8 cellular contexts compared by ENCODE assay signal in the genomic region with DNA sequence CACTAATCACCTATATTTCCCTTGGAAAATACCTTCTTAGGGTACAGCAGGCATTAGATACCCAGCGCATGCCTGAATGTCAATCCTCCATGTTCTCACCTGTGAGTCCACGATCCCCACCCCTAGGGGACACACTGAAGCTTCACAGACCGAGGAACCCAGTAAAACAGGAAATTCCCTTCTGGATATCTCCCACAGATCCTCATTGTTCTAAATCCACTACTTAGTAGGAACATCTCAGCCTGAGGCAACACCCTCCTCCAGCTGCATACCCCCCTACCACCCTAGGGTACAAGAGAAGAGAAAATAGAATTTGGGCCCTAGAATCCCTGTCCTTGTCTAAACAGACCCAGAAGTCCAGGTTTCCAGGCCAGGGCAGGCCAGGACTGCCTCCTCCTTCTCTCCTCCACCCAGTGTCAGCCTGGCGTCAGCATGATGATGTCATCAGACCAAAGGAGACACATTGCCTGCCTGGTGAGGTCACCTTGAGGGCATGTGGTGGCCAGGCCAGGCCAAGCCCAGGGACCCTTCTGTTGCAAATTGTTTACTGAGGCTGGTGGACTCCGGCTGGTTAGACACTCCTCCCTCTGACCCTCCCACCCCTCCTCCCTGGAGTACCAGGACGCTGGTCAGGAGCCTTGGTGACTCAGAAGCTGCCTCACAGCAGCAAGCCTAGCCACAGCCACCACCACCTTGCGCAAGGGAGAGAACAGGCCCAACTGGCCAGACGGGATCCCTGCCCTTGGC. TPM values are rescaled to one million over a fixed set of nuclear protein-coding genes. Genes with fewer than 3 reads are reported as not detected.
DNase-seq lines count a peak whose midpoint lies in the region; ATAC-seq, FAIRE-seq and TF ChIP-seq lines count a peak whose summit lies in the region.

No MANE protein-coding gene starts in this region.

- TF ChIP-seq CTCF in ascending aorta (IDR thresholded peaks at IDR 0.05) (no peak), kidney (IDR thresholded peaks at IDR 0.05; ENCODE audit: borderline replicate concordance, extremely low read depth, insufficient read depth) (no peak), upper lobe of right lung (IDR thresholded peaks at IDR 0.05) (no peak)

- H3K27ac ChIP-seq in ascending aorta (no peak overlapping the region), kidney (ENCODE audit: low read depth in 2 of 2, low read length in 2 of 2) (peak overlapping the region; percentile 58 to 77), upper lobe of right lung (peak overlapping the region; percentile 42)

- DNase-seq in SIG-M5 treated with dmso at 0.1 percent for 504 hours (lab: John Stamatoyannopoulos, UW; ENCODE audit: unreplicated experiment): peak; percentile 85
- no peak for DNase-seq in SIG-M5 (lab: John Stamatoyannopoulos, UW)
- DNase-seq in ascending aorta (ENCODE audit: low spot score in 2 of 2): peak; percentile 55 to 86
- peak; percentile 96 for DNase-seq in kidney
- peak; percentile 97 for DNase-seq in upper lobe of right lung
- no peak for DNase-seq in 8988T

- H3K36me3 ChIP-seq in ascending aorta (no peaks in the 10 kb centered on the region), kidney (ENCODE audit: control insufficient read depth in 1 of 2, insufficient read depth in 2 of 2, low read length in 2 of 2) (no peaks in the 10 kb centered on the region), upper lobe of right lung (no peaks in the 10 kb centered on the region)

- H3K9me3 ChIP-seq in ascending aorta (no peaks in the 10 kb centered on the region), kidney (ENCODE audit: control insufficient read depth in 1 of 2, low read length in 2 of 2) (no peaks in the 10 kb centered on the region), upper lobe of right lung (no peaks in the 10 kb centered on the region)

- no peak for FAIRE-seq in kidney (lab: Jason Lieb, UNC)

- H3K27me3 ChIP-seq in ascending aorta (no peaks in the 10 kb centered on the region), upper lobe of right lung (no peaks in the 10 kb centered on the region)

- H3K4me3 ChIP-seq in ascending aorta: no peak overlapping the region
- H3K4me3 ChIP-seq in kidney (ENCODE audit: low read length in 2 of 2): no peak overlapping the region
- H3K4me3 ChIP-seq in upper lobe of right lung: no peak overlapping the region

- peak overlapping the region in 1 of 2 donors; percentile 7 for H3K9ac ChIP-seq in kidney (ENCODE audit: low read length in 2 of 2)

- H3K4me1 ChIP-seq in ascending aorta (no peaks in the 10 kb centered on the region), kidney (ENCODE audit: control insufficient read depth in 1 of 2, insufficient read depth in 1 of 2, low read depth in 1 of 2, low read length in 2 of 2) (peaks cover 0 to 3% of the 10 kb centered on the region in 2 donors), upper lobe of right lung (peaks cover 13% of the 10 kb centered on the region)

- ATAC-seq in upper lobe of right lung: peak; percentile 96
- no peak for ATAC-seq in HG03432 (IDR thresholded peaks at IDR 0.05; ENCODE audit: unreplicated experiment)
- ATAC-seq in HG03095 (IDR thresholded peaks at IDR 0.05; ENCODE audit: unreplicated experiment): no peak

- intact Hi-C loops in ascending aorta (cut with DNase I): no loop called here
- intact Hi-C loops in kidney (cut with DNase I): no loop called here
- intact Hi-C loops in upper lobe of right lung (cut with DNase I): no loop called here

RNA-seq across cellular contexts. Expression of a gene that starts 6.2 kb away (rescaled TPM):
- total RNA-seq in ascending aorta (not detected), kidney (12.8 TPM), upper lobe of right lung (5.4 TPM)
- polyA plus RNA-seq in kidney (ENCODE audit: insufficient read depth, low read depth, low replicate concordance): 2.7 TPM

RNA-seq across cellular contexts. Expression of a gene that starts 13.5 kb away (rescaled TPM):
- total RNA-seq in ascending aorta (14.7 TPM), kidney (21.6 TPM), upper lobe of right lung (38.0 TPM)
- polyA plus RNA-seq in kidney (ENCODE audit: insufficient read depth, low read depth, low replicate concordance): 1.2 TPM

RNA-seq across cellular contexts. Expression of a gene that starts 15.0 kb away (rescaled TPM):
- total RNA-seq in ascending aorta (0.32 TPM), kidney (21.9 TPM), upper lobe of right lung (3.2 TPM)
- 32.2 TPM for polyA plus RNA-seq in kidney (ENCODE audit: insufficient read depth, low read depth, low replicate concordance)

RNA-seq across cellular contexts. Expression of a gene that starts 34.7 kb away (rescaled TPM):
- total RNA-seq in ascending aorta (16.3 TPM), kidney (46.7 TPM), upper lobe of right lung (56.2 TPM)
- polyA plus RNA-seq in kidney (ENCODE audit: insufficient read depth, low read depth, low replicate concordance): 149 TPM

RNA-seq across cellular contexts. Expression of a gene that starts 34.7 kb away (rescaled TPM):
- 44.9 TPM for total RNA-seq in ascending aorta
- 42.3 TPM for total RNA-seq in kidney
- 91.5 TPM for polyA plus RNA-seq in kidney (ENCODE audit: insufficient read depth, low read depth, low replicate concordance)
- total RNA-seq in upper lobe of right lung: 42.1 TPM

Comparison
In these comparisons a context has a peak if more than half of its experiments do, and no peak if none do; other contexts are left out.
1. DNase-seq: peak in SIG-M5 treated with dmso at 0.1 percent for 504 hours (single experiment), ascending aorta (2 of 2), kidney (single experiment) and upper lobe of right lung (single experiment); none in SIG-M5 (single experiment) and 8988T (single experiment).
2. H3K27ac ChIP-seq: peak in kidney (2 of 2) and upper lobe of right lung (single experiment); none in ascending aorta (0 of 2).